1 cellular context compared by ENCODE assay signal in the genomic region with DNA sequence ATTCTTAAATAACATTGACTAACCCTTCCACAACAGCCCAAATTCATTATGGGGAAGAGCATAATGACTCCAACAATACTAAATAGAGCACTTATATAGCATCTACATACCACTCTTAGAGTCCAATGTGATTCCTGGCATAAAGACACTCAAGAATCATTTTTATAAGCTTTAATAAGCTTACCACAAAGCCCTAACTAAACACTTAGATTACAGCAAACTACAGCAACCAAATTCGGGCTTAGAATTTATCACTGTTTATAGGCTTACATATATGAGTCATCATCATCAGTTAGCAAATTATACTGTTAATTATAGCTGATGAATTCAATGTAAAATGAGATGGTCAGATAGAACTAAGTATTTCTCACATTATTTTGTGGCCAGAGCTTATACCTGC.
TF ChIP-seq lines count a peak whose summit lies in the region.

No MANE protein-coding gene starts in this region.

TF ChIP-seq in HEK293, 187 proteins besides CTCF, POLR2A, EP300 and RAD21 (continued from another document and continues in another):
- TF ChIP-seq, protein P1, sequence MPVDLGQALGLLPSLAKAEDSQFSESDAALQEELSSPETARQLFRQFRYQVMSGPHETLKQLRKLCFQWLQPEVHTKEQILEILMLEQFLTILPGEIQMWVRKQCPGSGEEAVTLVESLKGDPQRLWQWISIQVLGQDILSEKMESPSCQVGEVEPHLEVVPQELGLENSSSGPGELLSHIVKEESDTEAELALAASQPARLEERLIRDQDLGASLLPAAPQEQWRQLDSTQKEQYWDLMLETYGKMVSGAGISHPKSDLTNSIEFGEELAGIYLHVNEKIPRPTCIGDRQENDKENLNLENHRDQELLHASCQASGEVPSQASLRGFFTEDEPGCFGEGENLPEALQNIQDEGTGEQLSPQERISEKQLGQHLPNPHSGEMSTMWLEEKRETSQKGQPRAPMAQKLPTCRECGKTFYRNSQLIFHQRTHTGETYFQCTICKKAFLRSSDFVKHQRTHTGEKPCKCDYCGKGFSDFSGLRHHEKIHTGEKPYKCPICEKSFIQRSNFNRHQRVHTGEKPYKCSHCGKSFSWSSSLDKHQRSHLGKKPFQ (tag by site-specific recombination; IDR thresholded peaks at IDR 0.05), result no peak
- TF ChIP-seq, protein P2, sequence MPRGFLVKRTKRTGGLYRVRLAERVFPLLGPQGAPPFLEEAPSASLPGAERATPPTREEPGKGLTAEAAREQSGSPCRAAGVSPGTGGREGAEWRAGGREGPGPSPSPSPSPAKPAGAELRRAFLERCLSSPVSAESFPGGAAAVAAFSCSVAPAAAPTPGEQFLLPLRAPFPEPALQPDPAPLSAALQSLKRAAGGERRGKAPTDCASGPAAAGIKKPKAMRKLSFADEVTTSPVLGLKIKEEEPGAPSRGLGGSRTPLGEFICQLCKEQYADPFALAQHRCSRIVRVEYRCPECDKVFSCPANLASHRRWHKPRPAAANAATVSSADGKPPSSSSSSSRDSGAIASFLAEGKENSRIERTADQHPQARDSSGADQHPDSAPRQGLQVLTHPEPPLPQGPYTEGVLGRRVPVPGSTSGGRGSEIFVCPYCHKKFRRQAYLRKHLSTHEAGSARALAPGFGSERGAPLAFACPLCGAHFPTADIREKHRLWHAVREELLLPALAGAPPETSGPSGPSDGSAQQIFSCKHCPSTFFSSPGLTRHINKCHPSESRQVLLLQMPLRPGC (tag by site-specific recombination; IDR thresholded peaks at IDR 0.05), result 0 out of 2 replicates have a peak, but pooled peaks have one; percentile 31
- TF ChIP-seq, protein P3, sequence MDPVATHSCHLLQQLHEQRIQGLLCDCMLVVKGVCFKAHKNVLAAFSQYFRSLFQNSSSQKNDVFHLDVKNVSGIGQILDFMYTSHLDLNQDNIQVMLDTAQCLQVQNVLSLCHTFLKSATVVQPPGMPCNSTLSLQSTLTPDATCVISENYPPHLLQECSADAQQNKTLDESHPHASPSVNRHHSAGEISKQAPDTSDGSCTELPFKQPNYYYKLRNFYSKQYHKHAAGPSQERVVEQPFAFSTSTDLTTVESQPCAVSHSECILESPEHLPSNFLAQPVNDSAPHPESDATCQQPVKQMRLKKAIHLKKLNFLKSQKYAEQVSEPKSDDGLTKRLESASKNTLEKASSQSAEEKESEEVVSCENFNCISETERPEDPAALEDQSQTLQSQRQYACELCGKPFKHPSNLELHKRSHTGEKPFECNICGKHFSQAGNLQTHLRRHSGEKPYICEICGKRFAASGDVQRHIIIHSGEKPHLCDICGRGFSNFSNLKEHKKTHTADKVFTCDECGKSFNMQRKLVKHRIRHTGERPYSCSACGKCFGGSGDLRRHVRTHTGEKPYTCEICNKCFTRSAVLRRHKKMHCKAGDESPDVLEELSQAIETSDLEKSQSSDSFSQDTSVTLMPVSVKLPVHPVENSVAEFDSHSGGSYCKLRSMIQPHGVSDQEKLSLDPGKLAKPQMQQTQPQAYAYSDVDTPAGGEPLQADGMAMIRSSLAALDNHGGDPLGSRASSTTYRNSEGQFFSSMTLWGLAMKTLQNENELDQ (tag by site-specific recombination; IDR thresholded peaks at IDR 0.05; ENCODE audit: low read depth), result no peak
- no peak for TF ChIP-seq ZNF677 (tag by site-specific recombination; IDR thresholded peaks at IDR 0.05)
- no peak for TF ChIP-seq ZNF19 (tag by site-specific recombination; IDR thresholded peaks at IDR 0.05; ENCODE audit: low read depth)
- TF ChIP-seq OSR2 (tag by site-specific recombination; IDR thresholded peaks at IDR 0.05), result peak; percentile 77
- TF ChIP-seq, protein P4, sequence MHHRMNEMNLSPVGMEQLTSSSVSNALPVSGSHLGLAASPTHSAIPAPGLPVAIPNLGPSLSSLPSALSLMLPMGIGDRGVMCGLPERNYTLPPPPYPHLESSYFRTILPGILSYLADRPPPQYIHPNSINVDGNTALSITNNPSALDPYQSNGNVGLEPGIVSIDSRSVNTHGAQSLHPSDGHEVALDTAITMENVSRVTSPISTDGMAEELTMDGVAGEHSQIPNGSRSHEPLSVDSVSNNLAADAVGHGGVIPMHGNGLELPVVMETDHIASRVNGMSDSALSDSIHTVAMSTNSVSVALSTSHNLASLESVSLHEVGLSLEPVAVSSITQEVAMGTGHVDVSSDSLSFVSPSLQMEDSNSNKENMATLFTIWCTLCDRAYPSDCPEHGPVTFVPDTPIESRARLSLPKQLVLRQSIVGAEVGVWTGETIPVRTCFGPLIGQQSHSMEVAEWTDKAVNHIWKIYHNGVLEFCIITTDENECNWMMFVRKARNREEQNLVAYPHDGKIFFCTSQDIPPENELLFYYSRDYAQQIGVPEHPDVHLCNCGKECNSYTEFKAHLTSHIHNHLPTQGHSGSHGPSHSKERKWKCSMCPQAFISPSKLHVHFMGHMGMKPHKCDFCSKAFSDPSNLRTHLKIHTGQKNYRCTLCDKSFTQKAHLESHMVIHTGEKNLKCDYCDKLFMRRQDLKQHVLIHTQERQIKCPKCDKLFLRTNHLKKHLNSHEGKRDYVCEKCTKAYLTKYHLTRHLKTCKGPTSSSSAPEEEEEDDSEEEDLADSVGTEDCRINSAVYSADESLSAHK (tag by site-specific recombination; IDR thresholded peaks at IDR 0.05), result no peak; the same call in 1 of the 2 replicates
- TF ChIP-seq, protein P5, sequence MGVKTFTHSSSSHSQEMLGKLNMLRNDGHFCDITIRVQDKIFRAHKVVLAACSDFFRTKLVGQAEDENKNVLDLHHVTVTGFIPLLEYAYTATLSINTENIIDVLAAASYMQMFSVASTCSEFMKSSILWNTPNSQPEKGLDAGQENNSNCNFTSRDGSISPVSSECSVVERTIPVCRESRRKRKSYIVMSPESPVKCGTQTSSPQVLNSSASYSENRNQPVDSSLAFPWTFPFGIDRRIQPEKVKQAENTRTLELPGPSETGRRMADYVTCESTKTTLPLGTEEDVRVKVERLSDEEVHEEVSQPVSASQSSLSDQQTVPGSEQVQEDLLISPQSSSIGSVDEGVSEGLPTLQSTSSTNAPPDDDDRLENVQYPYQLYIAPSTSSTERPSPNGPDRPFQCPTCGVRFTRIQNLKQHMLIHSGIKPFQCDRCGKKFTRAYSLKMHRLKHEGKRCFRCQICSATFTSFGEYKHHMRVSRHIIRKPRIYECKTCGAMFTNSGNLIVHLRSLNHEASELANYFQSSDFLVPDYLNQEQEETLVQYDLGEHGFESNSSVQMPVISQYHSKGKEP (tag by site-specific recombination; IDR thresholded peaks at IDR 0.05), result no peak
- TF ChIP-seq, protein P6, sequence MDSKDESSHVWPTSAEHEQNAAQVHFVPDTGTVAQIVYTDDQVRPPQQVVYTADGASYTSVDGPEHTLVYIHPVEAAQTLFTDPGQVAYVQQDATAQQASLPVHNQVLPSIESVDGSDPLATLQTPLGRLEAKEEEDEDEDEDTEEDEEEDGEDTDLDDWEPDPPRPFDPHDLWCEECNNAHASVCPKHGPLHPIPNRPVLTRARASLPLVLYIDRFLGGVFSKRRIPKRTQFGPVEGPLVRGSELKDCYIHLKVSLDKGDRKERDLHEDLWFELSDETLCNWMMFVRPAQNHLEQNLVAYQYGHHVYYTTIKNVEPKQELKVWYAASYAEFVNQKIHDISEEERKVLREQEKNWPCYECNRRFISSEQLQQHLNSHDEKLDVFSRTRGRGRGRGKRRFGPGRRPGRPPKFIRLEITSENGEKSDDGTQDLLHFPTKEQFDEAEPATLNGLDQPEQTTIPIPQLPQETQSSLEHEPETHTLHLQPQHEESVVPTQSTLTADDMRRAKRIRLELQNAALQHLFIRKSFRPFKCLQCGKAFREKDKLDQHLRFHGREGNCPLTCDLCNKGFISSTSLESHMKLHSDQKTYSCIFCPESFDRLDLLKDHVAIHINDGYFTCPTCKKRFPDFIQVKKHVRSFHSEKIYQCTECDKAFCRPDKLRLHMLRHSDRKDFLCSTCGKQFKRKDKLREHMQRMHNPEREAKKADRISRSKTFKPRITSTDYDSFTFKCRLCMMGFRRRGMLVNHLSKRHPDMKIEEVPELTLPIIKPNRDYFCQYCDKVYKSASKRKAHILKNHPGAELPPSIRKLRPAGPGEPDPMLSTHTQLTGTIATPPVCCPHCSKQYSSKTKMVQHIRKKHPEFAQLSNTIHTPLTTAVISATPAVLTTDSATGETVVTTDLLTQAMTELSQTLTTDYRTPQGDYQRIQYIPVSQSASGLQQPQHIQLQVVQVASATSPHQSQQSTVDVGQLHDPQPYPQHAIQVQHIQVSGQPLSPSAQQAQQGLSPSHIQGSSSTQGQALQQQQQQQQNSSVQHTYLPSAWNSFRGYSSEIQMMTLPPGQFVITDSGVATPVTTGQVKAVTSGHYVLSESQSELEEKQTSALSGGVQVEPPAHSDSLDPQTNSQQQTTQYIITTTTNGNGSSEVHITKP (tag by site-specific recombination; IDR thresholded peaks at IDR 0.05), result no peak
- no peak for TF ChIP-seq SALL2 (tag by site-specific recombination; IDR thresholded peaks at IDR 0.05; ENCODE audit: borderline replicate concordance)
- TF ChIP-seq, protein P7, sequence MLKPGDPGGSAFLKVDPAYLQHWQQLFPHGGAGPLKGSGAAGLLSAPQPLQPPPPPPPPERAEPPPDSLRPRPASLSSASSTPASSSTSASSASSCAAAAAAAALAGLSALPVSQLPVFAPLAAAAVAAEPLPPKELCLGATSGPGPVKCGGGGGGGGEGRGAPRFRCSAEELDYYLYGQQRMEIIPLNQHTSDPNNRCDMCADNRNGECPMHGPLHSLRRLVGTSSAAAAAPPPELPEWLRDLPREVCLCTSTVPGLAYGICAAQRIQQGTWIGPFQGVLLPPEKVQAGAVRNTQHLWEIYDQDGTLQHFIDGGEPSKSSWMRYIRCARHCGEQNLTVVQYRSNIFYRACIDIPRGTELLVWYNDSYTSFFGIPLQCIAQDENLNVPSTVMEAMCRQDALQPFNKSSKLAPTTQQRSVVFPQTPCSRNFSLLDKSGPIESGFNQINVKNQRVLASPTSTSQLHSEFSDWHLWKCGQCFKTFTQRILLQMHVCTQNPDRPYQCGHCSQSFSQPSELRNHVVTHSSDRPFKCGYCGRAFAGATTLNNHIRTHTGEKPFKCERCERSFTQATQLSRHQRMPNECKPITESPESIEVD (tag by site-specific recombination; IDR thresholded peaks at IDR 0.05), result peak; percentile 93
- peak; percentile 57 for TF ChIP-seq ZXDB (tag by site-specific recombination; IDR thresholded peaks at IDR 0.05)
- no peak for TF ChIP-seq ZNF624 (tag by site-specific recombination; IDR thresholded peaks at IDR 0.05)
- TF ChIP-seq ZNF146 (tag by site-specific recombination; IDR thresholded peaks at IDR 0.05), result no peak
- no peak for TF ChIP-seq RBAK (tag by site-specific recombination; IDR thresholded peaks at IDR 0.05)
- 0 out of 2 replicates have a peak, but pooled peaks have one; percentile 56 for TF ChIP-seq ZNF24 (tag by site-specific recombination; IDR thresholded peaks at IDR 0.05)
- TF ChIP-seq, protein P8, sequence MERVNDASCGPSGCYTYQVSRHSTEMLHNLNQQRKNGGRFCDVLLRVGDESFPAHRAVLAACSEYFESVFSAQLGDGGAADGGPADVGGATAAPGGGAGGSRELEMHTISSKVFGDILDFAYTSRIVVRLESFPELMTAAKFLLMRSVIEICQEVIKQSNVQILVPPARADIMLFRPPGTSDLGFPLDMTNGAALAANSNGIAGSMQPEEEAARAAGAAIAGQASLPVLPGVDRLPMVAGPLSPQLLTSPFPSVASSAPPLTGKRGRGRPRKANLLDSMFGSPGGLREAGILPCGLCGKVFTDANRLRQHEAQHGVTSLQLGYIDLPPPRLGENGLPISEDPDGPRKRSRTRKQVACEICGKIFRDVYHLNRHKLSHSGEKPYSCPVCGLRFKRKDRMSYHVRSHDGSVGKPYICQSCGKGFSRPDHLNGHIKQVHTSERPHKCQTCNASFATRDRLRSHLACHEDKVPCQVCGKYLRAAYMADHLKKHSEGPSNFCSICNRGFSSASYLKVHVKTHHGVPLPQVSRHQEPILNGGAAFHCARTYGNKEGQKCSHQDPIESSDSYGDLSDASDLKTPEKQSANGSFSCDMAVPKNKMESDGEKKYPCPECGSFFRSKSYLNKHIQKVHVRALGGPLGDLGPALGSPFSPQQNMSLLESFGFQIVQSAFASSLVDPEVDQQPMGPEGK (tag by site-specific recombination; IDR thresholded peaks at IDR 0.05), result no peak
- TF ChIP-seq, protein P9, sequence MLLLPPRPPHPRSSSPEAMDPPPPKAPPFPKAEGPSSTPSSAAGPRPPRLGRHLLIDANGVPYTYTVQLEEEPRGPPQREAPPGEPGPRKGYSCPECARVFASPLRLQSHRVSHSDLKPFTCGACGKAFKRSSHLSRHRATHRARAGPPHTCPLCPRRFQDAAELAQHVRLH (tag by site-specific recombination; IDR thresholded peaks at IDR 0.05), result peak; percentile 35; the same call in 1 of the 2 replicates
- no peak for TF ChIP-seq ZNF416 (tag by site-specific recombination; IDR thresholded peaks at IDR 0.05)
- no peak for TF ChIP-seq ZNF221 (tag by site-specific recombination; IDR thresholded peaks at IDR 0.05; ENCODE audit: borderline replicate concordance)
- TF ChIP-seq KLF8 (tag by site-specific recombination; IDR thresholded peaks at IDR 0.05), result peak; percentile 63; the same call in 1 of the 2 replicates
- peak; percentile 67 for TF ChIP-seq GLI2 (tag by site-specific recombination; IDR thresholded peaks at IDR 0.05; ENCODE audit: borderline replicate concordance, low read depth)
- TF ChIP-seq SP7 (tag by site-specific recombination; IDR thresholded peaks at IDR 0.05), result peak; percentile 82
- TF ChIP-seq TCF7L2 (IDR thresholded peaks at IDR 0.05; ENCODE audit: borderline replicate concordance, low read depth, low read length), result no peak
- TF ChIP-seq GLIS1 (tag by site-specific recombination; IDR thresholded peaks at IDR 0.05), result 0 out of 2 replicates have a peak, but pooled peaks have one; percentile 12
- no peak for TF ChIP-seq ZNF426 (tag by site-specific recombination; IDR thresholded peaks at IDR 0.05)
- TF ChIP-seq ZNF354C (tag by site-specific recombination; IDR thresholded peaks at IDR 0.05; ENCODE audit: borderline replicate concordance, low read depth), result no peak
- peak; percentile 90 for TF ChIP-seq ZNF843 (tag by site-specific recombination; IDR thresholded peaks at IDR 0.05)
- TF ChIP-seq ZNF302 (tag by site-specific recombination; IDR thresholded peaks at IDR 0.05; ENCODE audit: low read depth), result no peak
- 0 out of 2 replicates have a peak, but pooled peaks have one; percentile 38 for TF ChIP-seq ZBTB1 (tag by site-specific recombination; IDR thresholded peaks at IDR 0.05)
- peak; percentile 47 for TF ChIP-seq FEZF1 (tag by site-specific recombination; IDR thresholded peaks at IDR 0.05)
- TF ChIP-seq OVOL3 (tag by site-specific recombination; IDR thresholded peaks at IDR 0.05), result peak; percentile 63; the same call in 1 of the 2 replicates
- no peak for TF ChIP-seq KLF7 (tag by site-specific recombination; IDR thresholded peaks at IDR 0.05; ENCODE audit: borderline replicate concordance)
- 0 out of 2 replicates have a peak, but pooled peaks have one; percentile 6 for TF ChIP-seq ZNF664 (tag by site-specific recombination; IDR thresholded peaks at IDR 0.05)
- no peak for TF ChIP-seq SCRT2 (tag by site-specific recombination; IDR thresholded peaks at IDR 0.05)
- TF ChIP-seq ZBTB17 (tag by site-specific recombination; IDR thresholded peaks at IDR 0.05), result no peak
- no peak for TF ChIP-seq ZNF23 (tag by site-specific recombination; IDR thresholded peaks at IDR 0.05; ENCODE audit: borderline replicate concordance)
- TF ChIP-seq BCL11B (tag by site-specific recombination; IDR thresholded peaks at IDR 0.05; ENCODE audit: low read depth), result 0 out of 2 replicates have a peak, but pooled peaks have one; percentile 47
- no peak for TF ChIP-seq SP3 (tag by site-specific recombination; IDR thresholded peaks at IDR 0.05)
- no peak for TF ChIP-seq GLI4 (tag by site-specific recombination; IDR thresholded peaks at IDR 0.05)
- TF ChIP-seq SETDB1 (IDR thresholded peaks at IDR 0.05; ENCODE audit: insufficient read length, low read length), result no peak
- TF ChIP-seq ZNF600 (tag by site-specific recombination; IDR thresholded peaks at IDR 0.05), result 0 out of 2 replicates have a peak, but pooled peaks have one; percentile 44
- TF ChIP-seq ZNF707 (tag by site-specific recombination; IDR thresholded peaks at IDR 0.05), result no peak
- TF ChIP-seq ZNF529 (tag by site-specific recombination; IDR thresholded peaks at IDR 0.05; ENCODE audit: insufficient replicate concordance), result no peak
- no peak for TF ChIP-seq ZNF184 (tag by site-specific recombination; IDR thresholded peaks at IDR 0.05)
